In the genomic region with DNA sequence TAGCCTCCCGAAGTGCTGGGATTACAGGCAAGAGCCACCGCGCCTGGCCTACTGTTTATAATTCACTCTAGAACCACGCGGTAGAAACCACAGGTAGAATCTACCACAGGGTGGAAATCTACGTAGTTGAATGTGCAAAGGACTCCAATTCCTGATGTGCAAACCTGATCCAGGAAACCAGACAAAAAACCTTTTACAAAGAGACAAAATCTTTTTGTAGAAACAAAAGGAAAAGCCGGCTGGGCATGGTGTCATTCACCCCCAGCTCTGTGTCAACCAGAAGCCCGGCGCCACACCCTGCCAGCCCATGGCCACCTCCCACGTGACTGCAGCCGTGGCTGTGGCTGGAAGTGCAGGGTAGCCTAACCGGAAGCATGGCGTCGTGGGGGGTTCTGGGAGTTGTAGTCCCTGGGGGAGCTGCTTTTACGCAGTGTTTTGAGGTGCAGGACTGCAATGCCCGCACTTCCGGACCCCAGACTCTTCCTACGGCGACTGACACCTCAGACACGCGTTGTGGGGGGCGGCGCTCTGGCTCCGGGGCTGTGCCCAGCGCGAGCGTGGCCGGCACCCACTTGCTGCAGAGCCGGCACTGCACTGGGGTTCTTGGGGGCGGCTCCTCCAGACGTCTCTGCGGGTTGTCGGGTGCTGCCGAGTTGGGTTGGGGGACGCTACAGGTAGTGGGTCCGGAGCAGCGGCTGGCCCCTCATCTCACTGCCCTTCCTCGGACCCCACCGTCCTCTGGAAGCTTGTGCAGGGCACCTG, we compare ENCODE assay signal across 8 cellular contexts. TPM values are rescaled to one million over a fixed set of nuclear protein-coding genes. Genes with fewer than 3 reads are reported as not detected.
DNase-seq lines count a peak whose midpoint lies in the region; ATAC-seq lines count a peak whose summit lies in the region.

No MANE protein-coding gene starts in this region.

- H3K9me3 Mint-ChIP-seq in activated CD4-positive, alpha-beta T cell treated with anti-CD3 and anti-CD28 coated beads, Interleukin-2, amount 10 ng/mL, durations not matched to agents 24 days and 14 days, result no peaks in the 10 kb centered on the region

- peak overlapping the region; percentile 88 for H3K27ac Mint-ChIP-seq in activated CD4-positive, alpha-beta T cell treated with anti-CD3 and anti-CD28 coated beads, Interleukin-2, amount 10 ng/mL, durations not matched to agents 24 days and 14 days

- ATAC-seq in GM19324 (IDR thresholded peaks at IDR 0.05; ENCODE audit: low FRiP score, unreplicated experiment), result peak; percentile 99
- ATAC-seq in HG03460 (IDR thresholded peaks at IDR 0.05; ENCODE audit: unreplicated experiment), result peak; percentile 99
- peak; percentile 99 for ATAC-seq in left lobe of liver

- intact Hi-C loops in activated CD4-positive, alpha-beta T cell treated with anti-CD3 and anti-CD28 coated beads, Interleukin-2, amount 10 ng/mL, durations not matched to agents 24 days and 14 days (cut with micrococcal nuclease), result loop anchor here (2.0 kb wide), 1 partner anchor 42 kb away; a partner anchor contains a TSS

- H3K36me3 Mint-ChIP-seq in activated CD4-positive, alpha-beta T cell treated with anti-CD3 and anti-CD28 coated beads, Interleukin-2, amount 10 ng/mL, durations not matched to agents 24 days and 14 days (ENCODE audit: low read depth), result peaks cover 2% of the 10 kb centered on the region

- DNase-seq in C1 segment of cervical spinal cord (lab: John Stamatoyannopoulos, UW), result peak; percentile 74 to 96 (median 92)
- DNase-seq in NCI-H524 treated with DMSO at 0.1 percent for 48 hours (lab: John Stamatoyannopoulos, UW), result peak; percentile 46
- DNase-seq in activated CD4-positive, alpha-beta T cell treated with anti-CD3 and anti-CD28 coated beads, Interleukin-2, amount 10 ng/mL, durations not matched to agents 24 days and 14 days, result peak; percentile 99
- peak; percentile 91 for DNase-seq in dedifferentiated amniotic fluid mesenchymal stem cell (ENCODE audit: extremely low spot score)
- peak; percentile 97 for DNase-seq in left lobe of liver (ENCODE audit: low spot score)
- DNase-seq in stimulated activated CD4-positive, alpha-beta T cell treated with anti-CD3 and anti-CD28 coated beads, Interleukin-2, amount 100 ng/mL, for 24 hours, result peak; percentile 96

- no peaks in the 10 kb centered on the region for H3K27me3 Mint-ChIP-seq in activated CD4-positive, alpha-beta T cell treated with anti-CD3 and anti-CD28 coated beads, Interleukin-2, amount 10 ng/mL, durations not matched to agents 24 days and 14 days

- H3K4me1 Mint-ChIP-seq in activated CD4-positive, alpha-beta T cell treated with anti-CD3 and anti-CD28 coated beads, Interleukin-2, amount 10 ng/mL, durations not matched to agents 24 days and 14 days, result peaks cover 18% of the 10 kb centered on the region

- H3K4me3 Mint-ChIP-seq in activated CD4-positive, alpha-beta T cell treated with anti-CD3 and anti-CD28 coated beads, Interleukin-2, amount 10 ng/mL, durations not matched to agents 24 days and 14 days, result peak overlapping the region; percentile 85

RNA-seq across cellular contexts. Expression of a gene that starts 41.5 kb away (rescaled TPM):
- 41.0 and 41.1 TPM in 2 replicates for total RNA-seq in activated CD4-positive, alpha-beta T cell treated with anti-CD3 and anti-CD28 coated beads, Interleukin-2, amount 10 ng/mL, durations not matched to agents 24 days and 14 days
- total RNA-seq in left lobe of liver, result 10.6 TPM

RNA-seq across cellular contexts. Expression of a gene that starts 57.7 kb away (rescaled TPM):
- not detected in 2 replicates for total RNA-seq in activated CD4-positive, alpha-beta T cell treated with anti-CD3 and anti-CD28 coated beads, Interleukin-2, amount 10 ng/mL, durations not matched to agents 24 days and 14 days
- total RNA-seq in left lobe of liver, result 0.28 TPM

Comparison
In these comparisons a context has a peak if more than half of its experiments do, and no peak if none do; other contexts are left out.
1. Peak in every context shown above with its lines: DNase-seq and ATAC-seq.
2. DNase-seq: peak in every context shown above with its lines; median percentile 99 in activated CD4-positive, alpha-beta T cell treated with anti-CD3 and anti-CD28 coated beads, Interleukin-2, amount 10 ng/mL, durations not matched to agents 24 days and 14 days; 97 in left lobe of liver; 96 in stimulated activated CD4-positive, alpha-beta T cell treated with anti-CD3 and anti-CD28 coated beads, Interleukin-2, amount 100 ng/mL, for 24 hours; 92 in C1 segment of cervical spinal cord; 91 in dedifferentiated amniotic fluid mesenchymal stem cell; 46 in NCI-H524 treated with DMSO at 0.1 percent for 48 hours.